1 cellular context compared by ENCODE assay signal in genomic region chr9:37382161-37382981, GRCh38.
TF ChIP-seq lines count a peak whose summit lies in the region.

No MANE protein-coding gene starts in this region.

TF ChIP-seq in GM12878, 131 proteins besides CTCF, POLR2A, EP300 and RAD21 (continued from another document and continues in another):
- TF ChIP-seq SKIL (IDR thresholded peaks at IDR 0.05; ENCODE audit: low read depth, poor library complexity, severe bottlenecking) = peak; percentile 72
- no peak for TF ChIP-seq PBX3 (IDR thresholded peaks at IDR 0.05; ENCODE audit: insufficient replicate concordance, low read depth, low read length)
- TF ChIP-seq FOS (IDR thresholded peaks at IDR 0.05; ENCODE audit: borderline replicate concordance, extremely low read depth, insufficient read length) = no peak
- TF ChIP-seq IKZF1 (conservative IDR thresholded peaks at IDR 0.05) = peak; percentile 86
- TF ChIP-seq DPF2 (IDR thresholded peaks at IDR 0.05) = no peak; the same call in 1 of the 2 replicates
- TF ChIP-seq BRCA1 (IDR thresholded peaks at IDR 0.05; ENCODE audit: low read depth, low read length) = no peak
- no peak for TF ChIP-seq MYB (IDR thresholded peaks at IDR 0.05; ENCODE audit: borderline replicate concordance, low read depth, low read length)
- no peak for TF ChIP-seq YY1 (IDR thresholded peaks at IDR 0.05; ENCODE audit: low read depth, low read length)
- no peak for TF ChIP-seq ZNF24 (IDR thresholded peaks at IDR 0.05)
- no peak for TF ChIP-seq STAT1 (conservative IDR thresholded peaks at IDR 0.05)
- TF ChIP-seq ESRRA (IDR thresholded peaks at IDR 0.05; ENCODE audit: low read length) = no peak
- no peak for TF ChIP-seq NR2F1 (conservative IDR thresholded peaks at IDR 0.05)
- no peak for TF ChIP-seq E2F4 (IDR thresholded peaks at IDR 0.05; ENCODE audit: low read depth, low read length)
- no peak for TF ChIP-seq SIX5 (IDR thresholded peaks at IDR 0.05; ENCODE audit: low read depth, low read length, severe bottlenecking)
- TF ChIP-seq USF2 (IDR thresholded peaks at IDR 0.05; ENCODE audit: borderline replicate concordance, low read depth, low read length) = no peak
- TF ChIP-seq ZBTB40 (IDR thresholded peaks at IDR 0.05; ENCODE audit: borderline replicate concordance) = no peak
- no peak for TF ChIP-seq WRNIP1 (IDR thresholded peaks at IDR 0.05; ENCODE audit: borderline replicate concordance, low read depth, low read length)
- no peak for TF ChIP-seq RFX5 (IDR thresholded peaks at IDR 0.05; ENCODE audit: low read depth, low read length)
- TF ChIP-seq MYC (IDR thresholded peaks at IDR 0.05; ENCODE audit: insufficient read depth, insufficient read length, insufficient replicate concordance, low read length, severe bottlenecking) = no peak
- TF ChIP-seq BMI1 (IDR thresholded peaks at IDR 0.05; ENCODE audit: borderline replicate concordance) = no peak
- TF ChIP-seq ZNF592 (IDR thresholded peaks at IDR 0.05) = peak; percentile 49; the same call in 1 of the 2 replicates
- TF ChIP-seq GATAD2B (conservative IDR thresholded peaks at IDR 0.05; ENCODE audit: low read depth) = peak; percentile 72; the same call in 1 of the 2 replicates
- TF ChIP-seq TBL1XR1 (IDR thresholded peaks at IDR 0.05; ENCODE audit: low read depth, low read length) = peak; percentile 53; the same call in 1 of the 2 replicates
- no peak for TF ChIP-seq ZNF274 (IDR thresholded peaks at IDR 0.05; ENCODE audit: insufficient read depth, insufficient read length)
- no peak for TF ChIP-seq BCLAF1 (IDR thresholded peaks at IDR 0.05)
- no peak for TF ChIP-seq NR2C2 (IDR thresholded peaks at IDR 0.05; ENCODE audit: borderline replicate concordance, control insufficient read depth, insufficient read length, low read depth)
- no peak for TF ChIP-seq JUNB (IDR thresholded peaks at IDR 0.05)
- peak; percentile 81; the same call in 1 of the 2 replicates for TF ChIP-seq ZNF217 (IDR thresholded peaks at IDR 0.05)
- no peak for TF ChIP-seq CBX3 (IDR thresholded peaks at IDR 0.05; ENCODE audit: borderline replicate concordance, low read depth)
- TF ChIP-seq E2F8 (IDR thresholded peaks at IDR 0.05; ENCODE audit: low read depth, partially characterized antibody) = no peak
- TF ChIP-seq EZH2 (IDR thresholded peaks at IDR 0.05; ENCODE audit: borderline replicate concordance, control insufficient read depth, low read depth, low read length) = no peak
- TF ChIP-seq MTA2 (IDR thresholded peaks at IDR 0.05; ENCODE audit: low read depth) = peak; percentile 80
- no peak for TF ChIP-seq PML (IDR thresholded peaks at IDR 0.05; ENCODE audit: low read length)
- no peak for TF ChIP-seq STAT3 (IDR thresholded peaks at IDR 0.05; ENCODE audit: low read depth, low read length)
- no peak for TF ChIP-seq CHD1 (IDR thresholded peaks at IDR 0.05; ENCODE audit: low read depth, low read length)
- TF ChIP-seq KAT2A (conservative IDR thresholded peaks at IDR 0.05; ENCODE audit: control insufficient read depth, low read depth, low read length) = no peak
- TF ChIP-seq ATF2 (IDR thresholded peaks at IDR 0.05; ENCODE audit: low read length) = no peak
